Comparison of ENCODE assay signal across 10 cellular contexts in genomic region chr3:13025090-13025489, GRCh38. TPM values are rescaled to one million over a fixed set of nuclear protein-coding genes. Genes with fewer than 3 reads are reported as not detected.
DNase-seq lines count a peak whose midpoint lies in the region; ATAC-seq, FAIRE-seq and TF ChIP-seq lines count a peak whose summit lies in the region.
"Had no signal": no experiment of that assay in that cellular context is flagged by ENCODE, and none has a peak within 500 bp of the region (broad histone marks: within the 10 kb centered on the region; RNA-seq: fewer than 3 reads in every experiment).

No MANE protein-coding gene starts in this region.

- POLR2A ChIA-PET in RWPE1 (lab: Yijun Ruan, JAX; ENCODE audit: low non-redundant PET), result no interaction called here

- H3K4me1 ChIP-seq in foreskin keratinocyte, result no peaks in the 10 kb centered on the region

- CTCF ChIA-PET in RWPE1 (lab: Yijun Ruan, JAX), result no interaction called here

- no peak overlapping the region for H3K27ac ChIP-seq in RWPE1
- no peak overlapping the region for H3K27ac ChIP-seq in foreskin keratinocyte

- no peak for TF ChIP-seq POLR2A in GM12892 (IDR thresholded peaks at IDR 0.05; ENCODE audit: low read depth, low read length)

- ATAC-seq in foreskin keratinocyte, result peak; percentile 44
- ATAC-seq in HG03460 (IDR thresholded peaks at IDR 0.05; ENCODE audit: unreplicated experiment), result no peak
- ATAC-seq in GM19397 (IDR thresholded peaks at IDR 0.05; ENCODE audit: unreplicated experiment), result no peak

- H3K27me3 ChIP-seq in foreskin keratinocyte, result peaks cover 32% of the 10 kb centered on the region

- no peak for FAIRE-seq in GM12892 (lab: Jason Lieb, UNC)
- FAIRE-seq: TTC549 had no signal

- TF ChIP-seq CTCF in RWPE1 (conservative IDR thresholded peaks at IDR 0.05; ENCODE audit: low read depth), result no peak
- TF ChIP-seq CTCF in foreskin keratinocyte (conservative IDR thresholded peaks at IDR 0.05), result no peak

- DNase-seq in GM04503 (ENCODE audit: low read depth) (peak; percentile 30), RWPE1 (ENCODE audit: low spot score) (peak; percentile 39), foreskin keratinocyte (no peak), renal cortical epithelial cell (ENCODE audit: low read depth) (peak; percentile 50), cortex of kidney (lab: John Stamatoyannopoulos, UW) (no peak), GM12892 (ENCODE audit: insufficient read length) (no peak)
- DNase-seq: NCI-H1436 treated with DMSO at 0.1 percent for 48 hours had no signal

RNA-seq across cellular contexts. Expression of gene IQSEC1, which starts 48.1 kb away (rescaled TPM):
- 7.9 and 9.3 TPM in 2 replicates for total RNA-seq in foreskin keratinocyte
- 2.9 TPM in 2 replicates for polyA plus RNA-seq in foreskin keratinocyte
- 5.9 and 23.8 TPM in 2 replicates for total RNA-seq in renal cortical epithelial cell
- polyA plus RNA-seq in GM12892 (2012; ENCODE audit: missing spikeins), result 11.1 TPM

Comparison
In these comparisons a context has a peak if more than half of its experiments do, and no peak if none do; other contexts are left out.
1. DNase-seq: peak in GM04503 (single experiment), RWPE1 (single experiment) and renal cortical epithelial cell (single experiment); none in foreskin keratinocyte (0 of 2), cortex of kidney (single experiment) and GM12892 (single experiment).